Comparison of ENCODE assay signal across 8 cellular contexts in genomic region chr16:56681939-56682702, GRCh38. TPM values are rescaled to one million over a fixed set of nuclear protein-coding genes. Genes with fewer than 3 reads are reported as not detected.
A peak's percentile ranks its signal among the peaks of the same experiment; 100 is the strongest.
DNase-seq lines count a peak whose midpoint lies in the region; TF ChIP-seq lines count a peak whose summit lies in the region.

Gene MT1X (plus strand): TSS chr16:56682470. CDS start chr16:56682541, 71 bp downstream.

- peaks cover 22% of the 10 kb centered on the region for H3K4me1 Mint-ChIP-seq in neural progenitor cell

- peak within 1 kb of the TSS; percentile 90 for H2AFZ ChIP-seq in neural progenitor cell (replicated peaks)

- DNase-seq in ELF-1 (ENCODE audit: low read depth, low spot score): peak; percentile 91
- DNase-seq in H4 (ENCODE audit: low spot score): peak; percentile 82
- DNase-seq in LNCaP clone FGC (ENCODE audit: low read depth): peak; percentile 91
- peak; percentile 70 for DNase-seq in SHP77 treated with DMSO at 0.1 percent for 48 hours (lab: John Stamatoyannopoulos, UW)
- DNase-seq in activated effector memory CD4-positive, alpha-beta T cell treated with anti-CD3 and anti-CD28 coated beads, Interleukin-2, amount 50 U/mL, for 16 hours: peak; percentile 96
- peak; percentile 82 for DNase-seq in fibroblast of the conjunctiva (ENCODE audit: low read depth)
- peak; percentile 80 for DNase-seq in neural progenitor cell (ENCODE audit: low spot score)
- DNase-seq in stromal cell of bone marrow (ENCODE audit: low read depth): peak; percentile 81

- no peaks in the 10 kb centered on the region for H3K79me2 ChIP-seq in neural progenitor cell (ENCODE audit: low read depth)

- peaks cover 5% of the 10 kb centered on the region for H3K4me1 ChIP-seq in neural progenitor cell

- peaks cover 76% of the 10 kb centered on the region for H3K27me3 ChIP-seq in neural progenitor cell

- TF ChIP-seq CTCF in LNCaP clone FGC (IDR thresholded peaks at IDR 0.05; ENCODE audit: control insufficient read depth, extremely low read depth, insufficient read depth) (no peak), neural progenitor cell (IDR thresholded peaks at IDR 0.05) (no peak)

- H3K27ac ChIP-seq in neural progenitor cell: no peak within 1 kb of the TSS

- H3K4me3 Mint-ChIP-seq in neural progenitor cell: peak within 1 kb of the TSS; percentile 89

- peak within 1 kb of the TSS; percentile 74 for H3K4me3 ChIP-seq in LNCaP clone FGC (ENCODE audit: low read depth, low read length)
- peak within 1 kb of the TSS; percentile 58 for H3K4me3 ChIP-seq in neural progenitor cell

- H3F3A ChIP-seq in neural progenitor cell (ENCODE audit: low read depth): peaks cover 5% of the 10 kb centered on the region

- H3K9me3 ChIP-seq in neural progenitor cell (ENCODE audit: low read depth): no peaks in the 10 kb centered on the region

- H4K20me1 ChIP-seq in neural progenitor cell (ENCODE audit: low read depth): no peaks in the 10 kb centered on the region

- H3K27ac Mint-ChIP-seq in neural progenitor cell: no peak within 1 kb of the TSS

- H3K27me3 Mint-ChIP-seq in neural progenitor cell (ENCODE audit: insufficient read depth, low read depth): peaks cover 14% of the 10 kb centered on the region

- H3K9me3 Mint-ChIP-seq in neural progenitor cell: peaks cover 7% of the 10 kb centered on the region

- H3K9ac ChIP-seq in neural progenitor cell: no peak within 1 kb of the TSS

- peak within 1 kb of the TSS; percentile 93 for H3K4me2 ChIP-seq in neural progenitor cell

- H3K36me3 Mint-ChIP-seq in neural progenitor cell: peaks cover 3% of the 10 kb centered on the region

- H3K36me3 ChIP-seq in neural progenitor cell: no peaks in the 10 kb centered on the region

RNA-seq across cellular contexts. Expression of gene MT1X, which starts in this region (rescaled TPM):
- total RNA-seq in H4 (2014; rRNA removed; shearing (Covaris generic)): 78.7 and 86.8 TPM in 2 replicates
- 4.4 TPM in 1 of 2 replicates, not detected in the other for total RNA-seq in neural progenitor cell (ENCODE audit: low replicate concordance)

Comparison
In these comparisons a context has a peak if more than half of its experiments do, and no peak if none do; other contexts are left out.
1. RNA of gene MT1X (total RNA-seq): 78.7 to 86.8 TPM in H4; 4.4 TPM in neural progenitor cell; every median in the first group is over 10 times any median in the second.
2. Peak in every context shown above with its lines, with median percentiles within 50 percentile points of each other: DNase-seq.